In the genomic region with DNA sequence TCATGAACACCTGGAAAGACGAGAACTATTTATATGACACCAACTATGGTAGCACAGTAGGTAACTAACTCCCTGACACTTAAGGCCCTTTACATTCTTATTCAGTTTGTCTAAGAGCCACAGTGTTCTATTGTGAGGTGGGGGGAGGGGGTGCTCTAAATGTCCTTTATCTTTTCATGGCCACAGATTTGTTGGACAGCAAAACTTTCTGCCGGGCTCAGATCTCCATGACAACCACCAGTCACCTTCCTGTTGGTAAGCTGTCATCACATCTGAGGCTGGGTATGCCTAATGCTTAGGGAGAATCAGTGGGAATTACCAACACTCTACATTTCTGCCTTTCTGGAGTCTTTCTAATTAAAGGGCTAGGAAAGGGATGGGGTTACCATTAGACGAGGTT, we compare ENCODE assay signal across 19 cellular contexts. TPM values are rescaled to one million over a fixed set of nuclear protein-coding genes. Genes with fewer than 3 reads are reported as not detected.
A peak's percentile ranks its signal among the peaks of the same experiment; 100 is the strongest.
DNase-seq lines count a peak whose midpoint lies in the region; ATAC-seq, FAIRE-seq and TF ChIP-seq lines count a peak whose summit lies in the region.
"Had no signal": no experiment of that assay in that cellular context is flagged by ENCODE, and none has a peak within 500 bp of the region (broad histone marks: within the 10 kb centered on the region; RNA-seq: fewer than 3 reads in every experiment).

No MANE protein-coding gene starts in this region.

- H3K27me3 ChIP-seq in esophagus (ENCODE audit: control insufficient read depth in 1 of 2, insufficient read depth in 2 of 2, low read length in 2 of 2) = no peaks in the 10 kb centered on the region
- no peaks in the 10 kb centered on the region for H3K27me3 ChIP-seq in stomach

- H3K27ac ChIP-seq in esophagus (ENCODE audit: low read depth in 2 of 2, low read length in 1 of 2) (peak overlapping the region; percentile 27 to 55), stomach (peak overlapping the region in 3 of 5 donors; percentile 24 to 87 (median 82))

- H3K9me3 ChIP-seq in esophagus (ENCODE audit: control insufficient read depth in 2 of 2, insufficient read depth in 1 of 2, low read depth in 1 of 2, low read length in 1 of 2) (no peaks in the 10 kb centered on the region), stomach (no peaks in the 10 kb centered on the region)

- peak overlapping the region; percentile 30 for H3K4me3 Mint-ChIP-seq in activated naive CD8-positive, alpha-beta T cell treated with anti-CD3 and anti-CD28 coated beads, Interleukin-2, amount 10 ng/mL, durations not matched to agents 7 days and 5 days
- H3K4me3 Mint-ChIP-seq in activated naive CD8-positive, alpha-beta T cell treated with anti-CD3 and anti-CD28 coated beads for 36 hours = no peak overlapping the region
- H3K4me3 Mint-ChIP-seq in osteocyte (ENCODE audit: unreplicated experiment) = no peak overlapping the region
- H3K4me3 Mint-ChIP-seq: activated T-helper 1 cell treated with anti-CD3 and anti-CD28 coated beads, Interleukin-12 subunit alpha, Interleukin-12 subunit beta, Interleukin-2, Interleukin-4 antibody, amounts not matched to agents 30 ng/mL and 10 ng/mL and 1 ng/mL, durations not matched to agents 14 hours and 24 hours and 36 hours; stimulated activated naive CD8-positive, alpha-beta T cell treated with anti-CD3 and anti-CD28 coated beads, Interleukin-15, amount 100 ng/mL, for 72 hours had no signal

- peaks cover 20% of the 10 kb centered on the region for H3K4me1 Mint-ChIP-seq in activated naive CD8-positive, alpha-beta T cell treated with anti-CD3 and anti-CD28 coated beads, Interleukin-2, amount 10 ng/mL, durations not matched to agents 7 days and 5 days
- peaks cover 40% of the 10 kb centered on the region for H3K4me1 Mint-ChIP-seq in activated naive CD8-positive, alpha-beta T cell treated with anti-CD3 and anti-CD28 coated beads for 36 hours
- H3K4me1 Mint-ChIP-seq in osteocyte (ENCODE audit: unreplicated experiment) = peaks cover 9% of the 10 kb centered on the region

- H3K36me3 ChIP-seq in esophagus (ENCODE audit: control insufficient read depth in 2 of 2, insufficient read depth in 2 of 2, low read length in 1 of 2) (peaks cover 0 to 18% of the 10 kb centered on the region in 2 donors), stomach (peaks cover 0 to 54% (median 28%) of the 10 kb centered on the region in 4 donors)

- ATAC-seq in activated naive CD8-positive, alpha-beta T cell treated with anti-CD3 and anti-CD28 coated beads, Interleukin-2, amount 10 ng/mL, durations not matched to agents 7 days and 5 days (ENCODE audit: low read depth) = no peak
- ATAC-seq: stimulated activated naive CD8-positive, alpha-beta T cell treated with anti-CD3 and anti-CD28 coated beads, Interleukin-15, amount 100 ng/mL, for 72 hours had no signal

- DNase-seq in activated naive CD8-positive, alpha-beta T cell treated with anti-CD3 and anti-CD28 coated beads, Interleukin-2, amount 10 ng/mL, durations not matched to agents 7 days and 5 days = no peak
- DNase-seq in activated naive CD8-positive, alpha-beta T cell treated with anti-CD3 and anti-CD28 coated beads for 36 hours = no peak
- DNase-seq in RPMI7951 (ENCODE audit: low read depth) = peak; percentile 71
- DNase-seq in stomach = no peak
- DNase-seq in GM12892 (ENCODE audit: insufficient read length) = no peak
- no peak for DNase-seq in osteocyte (ENCODE audit: extremely low spot score, unreplicated experiment)
- no peak for DNase-seq in ACHN
- DNase-seq: activated CD4-positive, alpha-beta T cell treated with anti-CD3 and anti-CD28 coated beads, Interleukin-2, amount 50 U/mL, for 4 hours; foreskin melanocyte; KG1; NCI-H1694 treated with DMSO at 0.1 percent for 48 hours; NCI-H526; stimulated activated naive CD8-positive, alpha-beta T cell treated with anti-CD3 and anti-CD28 coated beads, Interleukin-15, amount 100 ng/mL, for 72 hours; T1000 had no signal

- H3K9me3 Mint-ChIP-seq in activated naive CD8-positive, alpha-beta T cell treated with anti-CD3 and anti-CD28 coated beads, Interleukin-2, amount 10 ng/mL, durations not matched to agents 7 days and 5 days = no peaks in the 10 kb centered on the region
- peaks cover 3% of the 10 kb centered on the region for H3K9me3 Mint-ChIP-seq in activated naive CD8-positive, alpha-beta T cell treated with anti-CD3 and anti-CD28 coated beads for 36 hours
- peaks cover 3% of the 10 kb centered on the region for H3K9me3 Mint-ChIP-seq in osteocyte (ENCODE audit: unreplicated experiment)
- H3K9me3 Mint-ChIP-seq: activated T-helper 1 cell treated with anti-CD3 and anti-CD28 coated beads, Interleukin-12 subunit alpha, Interleukin-12 subunit beta, Interleukin-2, Interleukin-4 antibody, amounts not matched to agents 30 ng/mL and 10 ng/mL and 1 ng/mL, durations not matched to agents 14 hours and 24 hours and 36 hours; memory B cell; stimulated activated naive CD8-positive, alpha-beta T cell treated with anti-CD3 and anti-CD28 coated beads, Interleukin-15, amount 100 ng/mL, for 72 hours had no signal

- TF ChIP-seq POLR2A in stomach (IDR thresholded peaks at IDR 0.05) (no peak), GM12892 (IDR thresholded peaks at IDR 0.05; ENCODE audit: low read depth, low read length) (no peak)

- FAIRE-seq in GM12892 (lab: Jason Lieb, UNC) = no peak
- FAIRE-seq: astrocyte had no signal

- H3K4me1 ChIP-seq in esophagus (ENCODE audit: control insufficient read depth in 2 of 2, insufficient read depth in 2 of 2, low read length in 1 of 2) = peaks cover 5 to 13% of the 10 kb centered on the region in 2 donors
- peaks cover 39 to 77% (median 63%) of the 10 kb centered on the region in 4 donors for H3K4me1 ChIP-seq in stomach

- H3K36me3 Mint-ChIP-seq in activated naive CD8-positive, alpha-beta T cell treated with anti-CD3 and anti-CD28 coated beads, Interleukin-2, amount 10 ng/mL, durations not matched to agents 7 days and 5 days = no peaks in the 10 kb centered on the region
- peaks cover 3% of the 10 kb centered on the region for H3K36me3 Mint-ChIP-seq in activated naive CD8-positive, alpha-beta T cell treated with anti-CD3 and anti-CD28 coated beads for 36 hours
- no peaks in the 10 kb centered on the region for H3K36me3 Mint-ChIP-seq in osteocyte (ENCODE audit: unreplicated experiment)

- POLR2A ChIA-PET in activated naive CD8-positive, alpha-beta T cell treated with anti-CD3 and anti-CD28 coated beads, Interleukin-2, amount 10 ng/mL, durations not matched to agents 7 days and 5 days (lab: Charles Lee) = no interaction called here

- intact Hi-C loops in stomach (cut with DNase I; ENCODE audit: low total_unique reads) = no loop called here

- H3K4me3 ChIP-seq in esophagus (ENCODE audit: low read depth in 1 of 2, low read length in 2 of 2) = no peak overlapping the region
- no peak overlapping the region for H3K4me3 ChIP-seq in stomach
- H3K4me3 ChIP-seq: smooth muscle cell had no signal

- in situ Hi-C loops in ACHN (cut with HindIII; ENCODE audit: low pct_ligation_motif_present, low pct_unique_long_range_greater_than_20kb, low sequenced_read_pairs) = no loop called here

- no peak for TF ChIP-seq EP300 in stomach (IDR thresholded peaks at IDR 0.05)

- WGBS in esophagus, 2 donors = 71 to 73% methylated on average over 3 of the region's 3 CpGs
- WGBS in stomach, 5 donors = 56 to 72% (median 63%) methylated on average over 3 of the region's 3 CpGs

- no peak for TF ChIP-seq CTCF in stomach (IDR thresholded peaks at IDR 0.05)
- no peak for TF ChIP-seq CTCF in osteocyte (IDR thresholded peaks at IDR 0.05)

- H3K27ac Mint-ChIP-seq in activated naive CD8-positive, alpha-beta T cell treated with anti-CD3 and anti-CD28 coated beads, Interleukin-2, amount 10 ng/mL, durations not matched to agents 7 days and 5 days = no peak overlapping the region
- H3K27ac Mint-ChIP-seq in activated naive CD8-positive, alpha-beta T cell treated with anti-CD3 and anti-CD28 coated beads for 36 hours = no peak overlapping the region
- H3K27ac Mint-ChIP-seq in osteocyte (ENCODE audit: unreplicated experiment) = no peak overlapping the region
- H3K27ac Mint-ChIP-seq: activated T-helper 1 cell treated with anti-CD3 and anti-CD28 coated beads, Interleukin-12 subunit alpha, Interleukin-12 subunit beta, Interleukin-2, Interleukin-4 antibody, amounts not matched to agents 30 ng/mL and 10 ng/mL and 1 ng/mL, durations not matched to agents 14 hours and 24 hours and 36 hours had no signal

- peaks cover 25% of the 10 kb centered on the region for H3K27me3 Mint-ChIP-seq in activated naive CD8-positive, alpha-beta T cell treated with anti-CD3 and anti-CD28 coated beads, Interleukin-2, amount 10 ng/mL, durations not matched to agents 7 days and 5 days
- H3K27me3 Mint-ChIP-seq in activated naive CD8-positive, alpha-beta T cell treated with anti-CD3 and anti-CD28 coated beads for 36 hours = peaks cover 70% of the 10 kb centered on the region
- H3K27me3 Mint-ChIP-seq in osteocyte (ENCODE audit: unreplicated experiment) = no peaks in the 10 kb centered on the region
- H3K27me3 Mint-ChIP-seq: memory B cell had no signal

RNA-seq across cellular contexts. Expression of a gene that starts 30.7 kb away (rescaled TPM):
- total RNA-seq in activated naive CD8-positive, alpha-beta T cell treated with anti-CD3 and anti-CD28 coated beads, Interleukin-2, amount 10 ng/mL, durations not matched to agents 7 days and 5 days = not detected
- total RNA-seq in activated naive CD8-positive, alpha-beta T cell treated with anti-CD3 and anti-CD28 coated beads for 36 hours = not detected
- total RNA-seq in RPMI7951 (2014; rRNA removed; shearing (Covaris generic)) = 0.68 TPM in 1 of 2 replicates, not detected in the other
- polyA plus RNA-seq in esophagus (100 to 1,000 TPM; 115 to 121 TPM), stomach (10 to 100 TPM; 15.5 to 22.8 (median 19.4) TPM)
- total RNA-seq in stomach (100 to 1,000 TPM in 3 of 5 donors, 10 to 100 TPM in 2; 36.2 to 142 (median 113) TPM), osteocyte (not detected in 2 replicates)
- not detected for polyA plus RNA-seq in GM12892 (2012; ENCODE audit: missing spikeins)
- total RNA-seq: activated T-helper 1 cell treated with anti-CD3 and anti-CD28 coated beads, Interleukin-12 subunit alpha, Interleukin-12 subunit beta, Interleukin-2, Interleukin-4 antibody, amounts not matched to agents 30 ng/mL and 10 ng/mL and 1 ng/mL, durations not matched to agents 14 hours and 24 hours and 36 hours had no signal

Comparison
In these comparisons a context has a peak if more than half of its experiments do, and no peak if none do; other contexts are left out.
1. RNA of a gene that starts 30.7 kb away (total RNA-seq): 36.2 to 142 TPM in stomach; not detected in activated naive CD8-positive, alpha-beta T cell treated with anti-CD3 and anti-CD28 coated beads, Interleukin-2, amount 10 ng/mL, durations not matched to agents 7 days and 5 days, not detected in activated naive CD8-positive, alpha-beta T cell treated with anti-CD3 and anti-CD28 coated beads for 36 hours, 0.68 TPM in RPMI7951 and not detected in osteocyte; every median in the first group is over 10 times any median in the second.